Comparison of ENCODE assay signal across 25 cellular contexts in the genomic region with DNA sequence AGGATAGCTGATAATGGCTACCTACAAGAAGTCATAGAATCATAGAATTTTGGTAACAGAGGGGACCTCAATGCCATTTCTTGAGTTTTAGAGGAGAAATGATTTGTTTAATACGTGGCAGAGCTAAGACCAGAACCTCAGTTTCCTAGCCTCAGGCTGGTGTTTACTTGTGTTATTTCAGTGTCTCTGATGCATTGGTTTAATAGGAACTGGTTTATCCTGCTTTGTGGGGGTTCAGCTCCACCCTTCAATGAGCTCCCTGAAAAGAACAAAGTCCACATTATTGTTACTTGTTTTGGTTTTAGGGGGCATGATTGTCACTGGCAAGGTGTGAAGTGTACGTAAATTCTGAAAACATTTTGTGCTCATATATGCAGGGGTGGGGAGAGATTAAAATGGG.
"Had no signal": no experiment of that assay in that cellular context is flagged by ENCODE, and none has a peak within 500 bp of the region (broad histone marks: within the 10 kb centered on the region; RNA-seq: fewer than 3 reads in every experiment).

No MANE protein-coding gene starts in this region.

- H3K27ac Mint-ChIP-seq: endodermal cell; natural killer cell; stimulated activated naive B cell treated with anti-CD40 and anti-IgM and Interleukin-4, amounts not matched to agents 10 μg/mL and 1 μg/mL and 100 μg/mL, for 72 hours; stimulated activated naive CD8-positive, alpha-beta T cell treated with anti-CD3 and anti-CD28 coated beads, Interleukin-15, Interleukin-2, amounts not matched to agents 100 ng/mL and 50 ng/mL, for 24 hours had no signal

- ATAC-seq: gastrocnemius medialis; heart left ventricle; left ventricle myocardium superior; lower lobe of right lung; natural killer cell; psoas muscle; right cardiac atrium; stimulated activated naive B cell treated with anti-CD40 and anti-IgM and Interleukin-4, amounts not matched to agents 10 μg/mL and 1 μg/mL and 100 μg/mL, for 72 hours had no signal

- FAIRE-seq: colon had no signal

- H3K4me3 ChIP-seq: gastrocnemius medialis, heart left ventricle, hepatocyte, lower lobe of right lung, ovary, psoas muscle, sigmoid colon, spleen, thyroid gland, vagina had no signal

- H3K4me2 ChIP-seq: hepatocyte had no signal

- H3K9me3 ChIP-seq: gastrocnemius medialis, lower lobe of right lung, ovary, psoas muscle, sigmoid colon, thyroid gland, vagina had no signal

- H3K36me3 ChIP-seq: gastrocnemius medialis, heart left ventricle, lower lobe of right lung, ovary, sigmoid colon, spleen, thyroid gland, vagina had no signal

- H3K27me3 ChIP-seq: gastrocnemius medialis, heart left ventricle, ovary, sigmoid colon, spleen, thyroid gland, vagina had no signal

- H3K4me1 Mint-ChIP-seq: natural killer cell had no signal

- H2AFZ ChIP-seq: hepatocyte had no signal

- H3K4me3 Mint-ChIP-seq: endodermal cell; natural killer cell; stimulated activated naive B cell treated with anti-CD40 and anti-IgM and Interleukin-4, amounts not matched to agents 10 μg/mL and 1 μg/mL and 100 μg/mL, for 72 hours; stimulated activated naive CD8-positive, alpha-beta T cell treated with anti-CD3 and anti-CD28 coated beads, Interleukin-15, Interleukin-2, amounts not matched to agents 100 ng/mL and 50 ng/mL, for 24 hours had no signal

- H3K4me1 ChIP-seq: heart left ventricle, lower lobe of right lung, sigmoid colon, spleen, thyroid gland, vagina had no signal

- H3K27ac ChIP-seq: gastrocnemius medialis, heart left ventricle, hepatocyte, lower lobe of right lung, ovary, psoas muscle, sigmoid colon, spleen, thyroid gland, vagina had no signal

- DNase-seq: effector CD8-positive, alpha-beta T cell; endodermal cell; erythroblast; gastrocnemius medialis; heart left ventricle; islet precursor cell; kidney glomerular epithelial cell; left ventricle myocardium superior; lower lobe of right lung; natural killer cell; occipital lobe; ovary; posterior cingulate gyrus; psoas muscle; right cardiac atrium; sigmoid colon; spleen; stimulated activated CD4-positive, alpha-beta T cell treated with anti-CD3 and anti-CD28 coated beads, Interleukin-2, amount 100 ng/mL, for 48 hours; stimulated activated naive B cell treated with anti-CD40 and anti-IgM and Interleukin-4, amounts not matched to agents 10 μg/mL and 1 μg/mL and 100 μg/mL, for 72 hours; thyroid gland; trophoblast cell had no signal

- H3K36me3 Mint-ChIP-seq: natural killer cell; stimulated activated naive B cell treated with anti-CD40 and anti-IgM and Interleukin-4, amounts not matched to agents 10 μg/mL and 1 μg/mL and 100 μg/mL, for 72 hours had no signal
